Comparison of ENCODE assay signal across 25 cellular contexts in the genomic region with DNA sequence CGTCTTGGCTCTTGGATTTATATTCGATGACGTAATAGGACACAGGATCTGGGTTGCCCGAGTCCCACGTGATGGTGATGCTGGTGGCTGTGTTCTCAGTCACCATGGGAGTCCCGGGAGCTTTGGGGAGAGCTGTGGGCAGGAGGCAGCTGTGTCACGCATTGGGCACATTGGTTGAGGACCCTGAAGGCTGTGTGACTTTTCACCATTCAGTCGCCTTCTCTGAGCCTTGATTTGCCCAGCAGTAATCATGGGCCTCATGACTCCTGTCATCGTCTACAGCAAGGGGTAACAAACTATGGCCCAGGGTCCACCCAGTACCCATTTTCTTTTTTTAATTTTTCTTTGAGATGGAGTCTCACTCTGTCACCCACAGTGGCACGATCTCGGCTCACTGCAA.
DNase-seq lines count a peak whose midpoint lies in the region; ATAC-seq, FAIRE-seq and TF ChIP-seq lines count a peak whose summit lies in the region.
"Had no signal": no experiment of that assay in that cellular context is flagged by ENCODE, and none has a peak within 500 bp of the region (broad histone marks: within the 10 kb centered on the region; RNA-seq: fewer than 3 reads in every experiment).

No MANE protein-coding gene starts in this region.

- CTCF ChIA-PET in HEK293 (lab: Yijun Ruan, JAX), result no interaction called here
- CTCF ChIA-PET in K562 (lab: Yijun Ruan, JAX; ENCODE audit: low intra/inter-chr PET ratio), result no interaction called here
- CTCF ChIA-PET in RWPE1 (lab: Yijun Ruan, JAX), result interaction anchor here (0.7 kb wide), 1 partner anchor 1880 kb away, joined by 4 read pairs; no protein-coding TSS in a partner anchor

- no peak for ATAC-seq in K562

- no peak for FAIRE-seq in K562 (lab: Jason Lieb, UNC)
- FAIRE-seq: A204.1, GM12891, GM19239 had no signal

- no peaks in the 10 kb centered on the region for H3K79me2 ChIP-seq in K562 (ENCODE audit: control insufficient read depth, insufficient read depth, low read length)

- no peak overlapping the region for H3K4me2 ChIP-seq in K562 (ENCODE audit: insufficient read depth, low read length)
- H3K4me2 ChIP-seq: BLaER1 had no signal

- H3K9ac ChIP-seq in K562 (ENCODE audit: insufficient read depth in 1 of 2, low read depth in 2 of 2, low read length in 2 of 2), result no peak overlapping the region
- H3K9ac ChIP-seq: BLaER1 had no signal

- H3K4me1 ChIP-seq in HEK293 (ENCODE audit: control insufficient read depth, insufficient read depth, low read length) (no peaks in the 10 kb centered on the region), K562 (replicated peaks in 1 of 2; ENCODE audit: control insufficient read depth in 2 of 2, insufficient read depth in 2 of 2, low read length in 2 of 2) (peaks cover 2 to 21% of the 10 kb centered on the region in 2 experiments; a peak in 3 of 5 replicates)
- H3K4me1 ChIP-seq: BE2C had no signal

- TF ChIP-seq CTCF in GM10266 (IDR thresholded peaks at IDR 0.05; ENCODE audit: control insufficient read depth, insufficient read depth, low read depth, missing control alignments), result no peak
- no peak for TF ChIP-seq CTCF in HEK293 (tag by site-specific recombination; IDR thresholded peaks at IDR 0.05)
- TF ChIP-seq CTCF in K562 (IDR thresholded peaks at IDR 0.05 in 2 of 3, conservative IDR thresholded peaks at IDR 0.05 in 1 of 3; ENCODE audit: insufficient read depth in 2 of 3, low read depth in 1 of 3, low read length in 3 of 3), result no peak
- TF ChIP-seq CTCF in RWPE1 (conservative IDR thresholded peaks at IDR 0.05; ENCODE audit: low read depth), result no peak
- TF ChIP-seq CTCF in coronary artery (IDR thresholded peaks at IDR 0.05), result no peak

- in situ Hi-C loops in K562 (cut with MboI), result no loop called here

- H3K9me3 ChIP-seq in HEK293 (ENCODE audit: control insufficient read depth, insufficient read depth, low read depth, low read length), result no peaks in the 10 kb centered on the region
- no peaks in the 10 kb centered on the region for H3K9me3 ChIP-seq in K562 (replicated peaks; ENCODE audit: control insufficient read depth, insufficient read depth, low read depth, low read length)
- H3K9me3 ChIP-seq: BE2C, BLaER1 had no signal

- WGBS in K562 (ENCODE audit: insufficient coverage, low coverage, missing lambda C conversion rate), result 85% methylated on average over 11 of the region's 11 CpGs

- TF ChIP-seq POLR2A in K562 (conservative IDR thresholded peaks at IDR 0.05), result no peak

- H3K4me3 ChIP-seq in HEK293 (ENCODE audit: low read depth, low read length), result no peak overlapping the region
- H3K4me3 ChIP-seq in K562, result no peak overlapping the region
- H3K4me3 ChIP-seq in coronary artery, result no peak overlapping the region
- H3K4me3 ChIP-seq: BLaER1 had no signal

- POLR2A ChIA-PET in HEK293 (lab: Yijun Ruan, JAX) (no interaction called here), K562 (lab: Yijun Ruan, JAX) (no interaction called here), RWPE1 (lab: Yijun Ruan, JAX; ENCODE audit: low non-redundant PET) (no interaction called here)

- DNase-seq in GM10266 (ENCODE audit: extremely low spot score), result peak; percentile 24
- no peak for DNase-seq in K562 (ENCODE audit: extremely low read depth in 1 of 4, low spot score in 3 of 4)
- no peak for DNase-seq in SK-N-DZ (ENCODE audit: low spot score)
- DNase-seq in RWPE1 (ENCODE audit: low spot score), result no peak
- no peak for DNase-seq in coronary artery (ENCODE audit: low spot score)
- DNase-seq: 8988T; ACHN; BE2C; C1 segment of cervical spinal cord; CD4-positive, alpha-beta memory T cell; CD4-positive, CD25-positive, alpha-beta regulatory T cell; CD8-positive, alpha-beta memory T cell; COR-L47; DMS 273 treated with DMSO at 0.1 percent for 48 hours; DMS153; DMS53; DMS79; DND-41; EL; GDM1 had no signal

- no TSS peak for BruUV-seq in K562 (replicated peaks; lab: Mats Ljungman, UMichigan)

- TF ChIP-seq RAD21 in K562 (CRISPR knock-in tag; conservative IDR thresholded peaks at IDR 0.05 in 1 of 2, IDR thresholded peaks at IDR 0.05 in 1 of 2), result no peak

- intact Hi-C loops in K562 (cut with micrococcal nuclease), result no loop called here

- H3K9me1 ChIP-seq in K562 (ENCODE audit: control insufficient read depth, insufficient read depth, low read length), result no peaks in the 10 kb centered on the region

- H3K36me3 ChIP-seq in HEK293 (ENCODE audit: control insufficient read depth in 2 of 2, insufficient read depth in 1 of 2, low read length in 2 of 2), result peaks cover 0 to 10% of the 10 kb centered on the region in 2 experiments; a peak in 2 of 3 replicates
- H3K36me3 ChIP-seq in K562 (ENCODE audit: control insufficient read depth, insufficient read depth, low read length), result no peaks in the 10 kb centered on the region

- TF ChIP-seq EP300 in K562 (IDR thresholded peaks at IDR 0.05; ENCODE audit: low read length), result no peak

- H3K27ac ChIP-seq in HEK293 (ENCODE audit: extremely low read depth, low read depth, low read length) (no peak overlapping the region), K562 (ENCODE audit: extremely low read depth, low read depth, low read length) (no peak overlapping the region), RWPE1 (no peak overlapping the region), coronary artery (no peak overlapping the region)
- H3K27ac ChIP-seq: BLaER1 had no signal

- H2AFZ ChIP-seq in K562 (ENCODE audit: low read depth, low read length), result no peak overlapping the region

- no peaks in the 10 kb centered on the region for H3K27me3 ChIP-seq in K562 (ENCODE audit: control insufficient read depth in 2 of 2, insufficient read depth in 2 of 2, low read length in 2 of 2)
- H3K27me3 ChIP-seq: BE2C, BLaER1 had no signal

- H4K20me1 ChIP-seq in K562 (replicated peaks; ENCODE audit: control insufficient read depth, insufficient read depth, low read length), result no peaks in the 10 kb centered on the region

TF ChIP-seq in HEK293, 187 proteins besides CTCF, POLR2A, EP300 and RAD21 (continues in another document):
- TF ChIP-seq, protein P1, sequence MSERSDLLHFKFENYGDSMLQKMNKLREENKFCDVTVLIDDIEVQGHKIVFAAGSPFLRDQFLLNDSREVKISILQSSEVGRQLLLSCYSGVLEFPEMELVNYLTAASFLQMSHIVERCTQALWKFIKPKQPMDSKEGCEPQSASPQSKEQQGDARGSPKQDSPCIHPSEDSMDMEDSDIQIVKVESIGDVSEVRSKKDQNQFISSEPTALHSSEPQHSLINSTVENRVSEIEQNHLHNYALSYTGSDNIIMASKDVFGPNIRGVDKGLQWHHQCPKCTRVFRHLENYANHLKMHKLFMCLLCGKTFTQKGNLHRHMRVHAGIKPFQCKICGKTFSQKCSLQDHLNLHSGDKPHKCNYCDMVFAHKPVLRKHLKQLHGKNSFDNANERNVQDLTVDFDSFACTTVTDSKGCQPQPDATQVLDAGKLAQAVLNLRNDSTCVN (tag by site-specific recombination; optimal IDR thresholded peaks at IDR 0.05), result no peak
- TF ChIP-seq ZBTB44 (tag by site-specific recombination; IDR thresholded peaks at IDR 0.05) (no peak), ZBTB17 (tag by site-specific recombination; IDR thresholded peaks at IDR 0.05) (no peak), ZNF768 (tag by site-specific recombination; IDR thresholded peaks at IDR 0.05) (peak; percentile 49; the same call in 1 of the 2 replicates)

TF ChIP-seq in K562, 482 proteins besides CTCF, POLR2A, EP300 and RAD21:
- TF ChIP-seq ATF1 (CRISPR knock-in tag; IDR thresholded peaks at IDR 0.05), result no peak
- TF ChIP-seq ATF1 (tag; IDR thresholded peaks at IDR 0.05), result no peak
- peak; percentile 69 for TF ChIP-seq BCOR (IDR thresholded peaks at IDR 0.05)
- 0 out of 4 replicates have a peak, but pooled peaks of 1 of the 2 experiments have one; percentile 32 for TF ChIP-seq KDM1A (IDR thresholded peaks at IDR 0.05)
- TF ChIP-seq RBM25 (IDR thresholded peaks at IDR 0.05; ENCODE audit: low read depth, low read length, severe bottlenecking), result peak; percentile 52
- TF ChIP-seq ZFP36 (IDR thresholded peaks at IDR 0.05; ENCODE audit: low read depth, low read length, partially characterized antibody), result peak; percentile 36
